11 cellular contexts compared by ENCODE assay signal in the genomic region with DNA sequence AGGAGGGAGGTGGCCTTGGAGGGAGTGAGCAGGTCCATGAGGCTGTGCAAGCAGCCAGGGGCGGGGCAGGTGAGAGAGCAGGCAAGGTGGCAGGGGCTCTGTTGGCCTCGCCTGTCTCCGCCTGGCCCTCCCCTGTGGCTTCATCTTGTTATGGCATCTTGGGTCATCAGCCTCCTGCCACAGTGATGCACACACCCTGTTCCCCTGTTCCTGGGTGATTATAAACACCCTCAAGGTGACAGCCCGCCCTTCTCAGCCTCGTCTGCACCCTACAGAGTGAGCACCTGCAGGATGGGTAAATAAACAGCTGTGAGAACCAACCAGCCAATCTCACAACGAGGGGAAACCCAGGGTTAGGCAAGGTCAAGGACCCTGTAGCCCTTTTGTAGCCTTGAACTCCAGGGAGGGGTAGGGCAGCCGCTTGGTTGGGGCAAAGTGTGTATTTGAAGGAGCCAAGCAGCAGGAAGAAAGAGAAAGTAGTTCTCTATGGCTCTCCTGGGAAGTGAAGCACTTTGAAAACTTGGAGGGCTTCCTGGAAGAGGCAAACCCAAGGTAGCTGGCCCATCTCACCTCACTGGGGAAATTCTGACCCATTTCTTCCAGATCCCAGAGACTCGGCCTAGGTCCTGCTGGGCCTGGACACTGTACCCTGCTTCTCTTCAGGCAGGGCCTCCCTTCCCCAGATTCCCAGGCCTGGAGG.
DNase-seq lines count a peak whose midpoint lies in the region; ATAC-seq and TF ChIP-seq lines count a peak whose summit lies in the region.
"Had no signal": no experiment of that assay in that cellular context is flagged by ENCODE, and none has a peak within 500 bp of the region (broad histone marks: within the 10 kb centered on the region; RNA-seq: fewer than 3 reads in every experiment).

No MANE protein-coding gene starts in this region.

- no peaks in the 10 kb centered on the region for H3K9me3 ChIP-seq in HEK293 (ENCODE audit: control insufficient read depth, insufficient read depth, low read depth, low read length)

- H3K27ac ChIP-seq in HEK293 (ENCODE audit: extremely low read depth, low read depth, low read length), result no peak overlapping the region

- no peak for TF ChIP-seq CTCF in HEK293 (tag by site-specific recombination; IDR thresholded peaks at IDR 0.05)

- CTCF ChIA-PET in HEK293 (lab: Yijun Ruan, JAX), result interaction anchor here (1.1 to 2.6 kb wide), 2 partner anchors 133 to 205 kb away, joined by 4 to 7 read pairs; no protein-coding TSS in a partner anchor

- intact Hi-C loops in Right ventricle myocardium superior (cut with DNase I) (loop anchor here (5.0 kb wide), 2 partner anchors 129 to 224 kb away; no protein-coding TSS in a partner anchor), posterior vena cava (cut with DNase I) (no loop called here)

- no peaks in the 10 kb centered on the region for H3K36me3 ChIP-seq in HEK293 (ENCODE audit: control insufficient read depth in 2 of 2, insufficient read depth in 1 of 2, low read length in 2 of 2)
- H3K36me3 ChIP-seq: gastroesophageal sphincter had no signal

- no peak for ATAC-seq in Right ventricle myocardium superior (ENCODE audit: poor library complexity)
- ATAC-seq: gastroesophageal sphincter had no signal

- no peak overlapping the region for H3K4me3 ChIP-seq in HEK293 (ENCODE audit: low read depth, low read length)
- H3K4me3 ChIP-seq: gastroesophageal sphincter had no signal

- DNase-seq in NCI-H82 treated with DMSO at 0.1 percent for 48 hours (lab: John Stamatoyannopoulos, UW; ENCODE audit: unreplicated experiment), result peak; percentile 20
- peak; percentile 30 for DNase-seq in Right ventricle myocardium superior
- peak; percentile 58 for DNase-seq in posterior vena cava (ENCODE audit: low spot score)
- no peak for DNase-seq in NCI-H1105 treated with DMSO at 0.1 percent for 48 hours (lab: John Stamatoyannopoulos, UW)
- DNase-seq in COLO829 (ENCODE audit: low spot score), result no peak
- DNase-seq in inferior parietal cortex (ENCODE audit: extremely low spot score), result no peak
- DNase-seq in hippocampal formation (lab: John Stamatoyannopoulos, UW), result no peak
- DNase-seq: activated CD4-positive, alpha-beta T cell treated with anti-CD3 and anti-CD28 coated beads, Interleukin-2, amount 10 ng/mL, durations not matched to agents 7 days and 5 days; activated naive CD4-positive, alpha-beta T cell had no signal

- no peaks in the 10 kb centered on the region for H3K4me1 ChIP-seq in HEK293 (ENCODE audit: control insufficient read depth, insufficient read depth, low read length)
- H3K4me1 ChIP-seq: gastroesophageal sphincter had no signal

- POLR2A ChIA-PET in HEK293 (lab: Yijun Ruan, JAX), result no interaction called here

TF ChIP-seq in HEK293, 187 proteins besides CTCF, POLR2A, EP300 and RAD21 (continues in another document):
- TF ChIP-seq ZNF394 (tag by site-specific recombination; IDR thresholded peaks at IDR 0.05; ENCODE audit: borderline replicate concordance), result no peak
- TF ChIP-seq ZNF16 (tag by site-specific recombination; IDR thresholded peaks at IDR 0.05; ENCODE audit: low read depth), result no peak
- no peak for TF ChIP-seq ZNF169 (tag by site-specific recombination; IDR thresholded peaks at IDR 0.05)
- TF ChIP-seq, protein P1, sequence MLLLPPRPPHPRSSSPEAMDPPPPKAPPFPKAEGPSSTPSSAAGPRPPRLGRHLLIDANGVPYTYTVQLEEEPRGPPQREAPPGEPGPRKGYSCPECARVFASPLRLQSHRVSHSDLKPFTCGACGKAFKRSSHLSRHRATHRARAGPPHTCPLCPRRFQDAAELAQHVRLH (tag by site-specific recombination; IDR thresholded peaks at IDR 0.05), result no peak
- TF ChIP-seq ZIC2 (tag by site-specific recombination; IDR thresholded peaks at IDR 0.05), result peak; percentile 30; the same call in 1 of the 2 replicates
- TF ChIP-seq ZNF561 (tag by site-specific recombination; IDR thresholded peaks at IDR 0.05; ENCODE audit: borderline replicate concordance), result no peak
- peak; percentile 96 for TF ChIP-seq KLF1 (tag by site-specific recombination; IDR thresholded peaks at IDR 0.05)
- TF ChIP-seq PRDM2 (tag by site-specific recombination; IDR thresholded peaks at IDR 0.05; ENCODE audit: borderline replicate concordance), result no peak
- TF ChIP-seq HIC1 (tag by site-specific recombination; IDR thresholded peaks at IDR 0.05), result no peak
- no peak for TF ChIP-seq ZNF626 (tag by site-specific recombination; IDR thresholded peaks at IDR 0.05)
- no peak for TF ChIP-seq ZNF18 (tag by site-specific recombination; IDR thresholded peaks at IDR 0.05)
- TF ChIP-seq, protein P2, sequence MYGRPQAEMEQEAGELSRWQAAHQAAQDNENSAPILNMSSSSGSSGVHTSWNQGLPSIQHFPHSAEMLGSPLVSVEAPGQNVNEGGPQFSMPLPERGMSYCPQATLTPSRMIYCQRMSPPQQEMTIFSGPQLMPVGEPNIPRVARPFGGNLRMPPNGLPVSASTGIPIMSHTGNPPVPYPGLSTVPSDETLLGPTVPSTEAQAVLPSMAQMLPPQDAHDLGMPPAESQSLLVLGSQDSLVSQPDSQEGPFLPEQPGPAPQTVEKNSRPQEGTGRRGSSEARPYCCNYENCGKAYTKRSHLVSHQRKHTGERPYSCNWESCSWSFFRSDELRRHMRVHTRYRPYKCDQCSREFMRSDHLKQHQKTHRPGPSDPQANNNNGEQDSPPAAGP (tag by site-specific recombination; IDR thresholded peaks at IDR 0.05), result peak; percentile 92
- no peak for TF ChIP-seq HOXA7 (CRISPR knock-in tag; IDR thresholded peaks at IDR 0.05; ENCODE audit: borderline replicate concordance)
- no peak for TF ChIP-seq OVOL3 (tag by site-specific recombination; IDR thresholded peaks at IDR 0.05)

Comparison
In these comparisons a context has a peak if more than half of its experiments do, and no peak if none do; other contexts are left out.
1. DNase-seq: peak in NCI-H82 treated with DMSO at 0.1 percent for 48 hours (single experiment), Right ventricle myocardium superior (single experiment) and posterior vena cava (single experiment); none in NCI-H1105 treated with DMSO at 0.1 percent for 48 hours (single experiment), COLO829 (single experiment), inferior parietal cortex (single experiment) and hippocampal formation (0 of 2).